ENCODE assay signal across 9 cellular contexts in genomic region chr11:96213500-96213899, GRCh38.
A peak's percentile ranks its signal among the peaks of the same experiment; 100 is the strongest.
DNase-seq lines count a peak whose midpoint lies in the region; ATAC-seq and TF ChIP-seq lines count a peak whose summit lies in the region.
"Had no signal": no experiment of that assay in that cellular context is flagged by ENCODE, and none has a peak within 500 bp of the region (broad histone marks: within the 10 kb centered on the region; RNA-seq: fewer than 3 reads in every experiment).

No MANE protein-coding gene starts in this region.

- H3K4me3 ChIP-seq in CD4-positive, alpha-beta memory T cell (ENCODE audit: low read length in 2 of 2): no peak overlapping the region
- H3K4me3 ChIP-seq in OCI-LY1 (ENCODE audit: low read depth, low read length, poor library complexity, severe bottlenecking) (no peak overlapping the region), fibroblast of mammary gland (ENCODE audit: control insufficient read depth, low read depth, low read length) (no peak overlapping the region)

- no peak overlapping the region for H3K4me2 ChIP-seq in OCI-LY1 (ENCODE audit: low read length)

- no peaks in the 10 kb centered on the region for H4K20me1 ChIP-seq in OCI-LY1 (ENCODE audit: insufficient read depth, low read length)

- CTCF ChIA-PET in CD4-positive, alpha-beta memory T cell (lab: Charles Lee; ENCODE audit: partially characterized antibody): interaction anchor here (1.1 to 3.8 kb wide), 6 partner anchors 13 to 158 kb away, joined by 3 to 41 read pairs (median 4); partner anchors contain the start of gene MAML2

- peaks cover 2 to 5% of the 10 kb centered on the region in 2 donors for H3K36me3 Mint-ChIP-seq in CD4-positive, alpha-beta memory T cell

- peaks cover 8% of the 10 kb centered on the region; the same call in 1 of the 2 replicates for H3F3A ChIP-seq in OCI-LY1 (ENCODE audit: insufficient read depth, low read length)

- peaks cover 96% of the 10 kb centered on the region for H3K4me1 ChIP-seq in CD4-positive, alpha-beta memory T cell (ENCODE audit: insufficient read depth, low read length)
- H3K4me1 ChIP-seq in OCI-LY1 (ENCODE audit: insufficient read depth, low read length, severe bottlenecking): peaks cover 77% of the 10 kb centered on the region

- H3K9ac ChIP-seq in OCI-LY1 (ENCODE audit: low read length): no peak overlapping the region

- intact Hi-C loops in CD4-positive, alpha-beta memory T cell (cut with micrococcal nuclease): no loop called here

- H3K9me2 ChIP-seq in OCI-LY1 (ENCODE audit: low read depth, low read length): no peaks in the 10 kb centered on the region

- no peak for ATAC-seq in HG03457 (IDR thresholded peaks at IDR 0.05; ENCODE audit: unreplicated experiment)

- no peak for DNase-seq in CD4-positive, alpha-beta memory T cell
- peak; percentile 94 for DNase-seq in fibroblast of mammary gland (ENCODE audit: low read depth)
- DNase-seq in renal cortical epithelial cell (ENCODE audit: low read depth): peak; percentile 74
- no peak for DNase-seq in stimulated activated CD4-positive, alpha-beta T cell treated with anti-CD3 and anti-CD28 coated beads, Interleukin-1b, Interleukin-23, amount 100 ng/mL, for 48 hours
- no peak for DNase-seq in stimulated activated CD4-positive, alpha-beta T cell treated with anti-CD3 and anti-CD28 coated beads, Interleukin-4, amount 100 ng/mL, for 24 hours
- DNase-seq in activated CD4-positive, CD25-positive, alpha-beta regulatory T cell (lab: John Stamatoyannopoulos, UW): no peak
- DNase-seq: cerebellar nuclear complex had no signal

- H3K79me2 ChIP-seq in OCI-LY1 (ENCODE audit: insufficient read depth, low read length): no peaks in the 10 kb centered on the region

- peak overlapping the region in 1 of 8 donors; percentile 35 for H3K4me3 Mint-ChIP-seq in CD4-positive, alpha-beta memory T cell

- no peaks in the 10 kb centered on the region for H3K27me3 ChIP-seq in CD4-positive, alpha-beta memory T cell (ENCODE audit: insufficient read depth, low read length)
- H3K27me3 ChIP-seq in OCI-LY1 (ENCODE audit: insufficient read depth, low read length): no peaks in the 10 kb centered on the region

- H3K9me3 Mint-ChIP-seq in CD4-positive, alpha-beta memory T cell: peaks cover 0 to 3% (median 0%) of the 10 kb centered on the region in 8 donors

- peak overlapping the region in 6 of 7 donors; percentile 74 to 89 (median 84) for H3K27ac Mint-ChIP-seq in CD4-positive, alpha-beta memory T cell

- H3K9me3 ChIP-seq in CD4-positive, alpha-beta memory T cell (ENCODE audit: control insufficient read depth in 1 of 2, low read length in 2 of 2): no peaks in the 10 kb centered on the region
- no peaks in the 10 kb centered on the region for H3K9me3 ChIP-seq in OCI-LY1 (ENCODE audit: low read length)

- H3K36me3 ChIP-seq in CD4-positive, alpha-beta memory T cell (ENCODE audit: insufficient read depth, low read length): no peaks in the 10 kb centered on the region
- H3K36me3 ChIP-seq in OCI-LY1 (ENCODE audit: insufficient read depth, low read length): no peaks in the 10 kb centered on the region

- peaks cover 61 to 90% (median 76%) of the 10 kb centered on the region in 4 donors for H3K4me1 Mint-ChIP-seq in CD4-positive, alpha-beta memory T cell

- TF ChIP-seq CTCF in OCI-LY1 (IDR thresholded peaks at IDR 0.05; ENCODE audit: low read length): no peak
- no peak for TF ChIP-seq CTCF in fibroblast of mammary gland (conservative IDR thresholded peaks at IDR 0.05; ENCODE audit: control insufficient read depth, insufficient read depth, low read depth, low read length)

- POLR2A ChIA-PET in CD4-positive, alpha-beta memory T cell (lab: Charles Lee; ENCODE audit: partially characterized antibody): interaction anchor here (0.7 to 6.0 kb wide), 9 partner anchors 8 to 127 kb away, joined by 3 to 53 read pairs (median 7); partner anchors contain the start of gene MAML2

- H2AFZ ChIP-seq in OCI-LY1 (ENCODE audit: low read length): no peak overlapping the region

- H3K27ac ChIP-seq in CD4-positive, alpha-beta memory T cell (ENCODE audit: low read depth, low read length): peak overlapping the region; percentile 10
- H3K27ac ChIP-seq in OCI-LY1 (ENCODE audit: low read depth, low read length, poor library complexity, severe bottlenecking): peak overlapping the region; percentile 44

- H3K27me3 Mint-ChIP-seq in CD4-positive, alpha-beta memory T cell: no peaks in the 10 kb centered on the region

Comparison
In these comparisons a context has a peak if more than half of its experiments do, and no peak if none do; other contexts are left out.
1. DNase-seq: peak in fibroblast of mammary gland (single experiment) and renal cortical epithelial cell (single experiment); none in CD4-positive, alpha-beta memory T cell (0 of 5), stimulated activated CD4-positive, alpha-beta T cell treated with anti-CD3 and anti-CD28 coated beads, Interleukin-1b, Interleukin-23, amount 100 ng/mL, for 48 hours (single experiment), stimulated activated CD4-positive, alpha-beta T cell treated with anti-CD3 and anti-CD28 coated beads, Interleukin-4, amount 100 ng/mL, for 24 hours (single experiment) and activated CD4-positive, CD25-positive, alpha-beta regulatory T cell (0 of 4).